In genomic region chr1:15949453-15950245, GRCh38 we compare ENCODE assay signal across 1 cellular context.
TF ChIP-seq lines count a peak whose summit lies in the region.

No MANE protein-coding gene starts in this region.

TF ChIP-seq in K562, 482 proteins besides CTCF, POLR2A, EP300 and RAD21 (continued from another document and continues in another):
- TF ChIP-seq TCF7L2 (IDR thresholded peaks at IDR 0.05; ENCODE audit: low read depth, low read length) (no peak), ERF (CRISPR knock-in tag; IDR thresholded peaks at IDR 0.05) (peak; percentile 96), TCF3 (CRISPR knock-in tag; IDR thresholded peaks at IDR 0.05) (peak; percentile 29; the same call in 1 of the 2 replicates), HDGF (IDR thresholded peaks at IDR 0.05) (0 out of 2 replicates have a peak, but pooled peaks have one; percentile 32), ELK1 (CRISPR knock-in tag; IDR thresholded peaks at IDR 0.05) (no peak), KLF1 (tag; IDR thresholded peaks at IDR 0.05) (0 out of 2 replicates have a peak, but pooled peaks have one; percentile 33), SNIP1 (IDR thresholded peaks at IDR 0.05; ENCODE audit: low read depth) (no peak), GTF2B (IDR thresholded peaks at IDR 0.05; ENCODE audit: extremely low read depth, insufficient read length) (no peak), ZNF57 (CRISPR knock-in tag; IDR thresholded peaks at IDR 0.05) (no peak), POU5F1 (IDR thresholded peaks at IDR 0.05; ENCODE audit: borderline replicate concordance, low read depth, low read length, partially characterized antibody) (no peak), HDAC6 (IDR thresholded peaks at IDR 0.05; ENCODE audit: low read depth, low read length) (no peak), ASH1L (IDR thresholded peaks at IDR 0.05; ENCODE audit: borderline replicate concordance, low read depth, partially characterized antibody) (no peak), HDAC8 (tag; IDR thresholded peaks at IDR 0.05) (no peak), MBD1 (CRISPR knock-in tag; IDR thresholded peaks at IDR 0.05) (no peak), ZNF143 (CRISPR knock-in tag; IDR thresholded peaks at IDR 0.05) (0 out of 2 replicates have a peak, but pooled peaks have one; percentile 20), KAT8 (IDR thresholded peaks at IDR 0.05; ENCODE audit: low read depth) (no peak), ZZZ3 (IDR thresholded peaks at IDR 0.05) (no peak), STAT5B (CRISPR knock-in tag; IDR thresholded peaks at IDR 0.05) (no peak), STAT5A (IDR thresholded peaks at IDR 0.05; ENCODE audit: borderline replicate concordance, low read length) (no peak), ZNF398 (CRISPR knock-in tag; IDR thresholded peaks at IDR 0.05) (no peak), ZNF668 (CRISPR knock-in tag; IDR thresholded peaks at IDR 0.05) (no peak), FOSL1 (tag; conservative IDR thresholded peaks at IDR 0.05) (peak; percentile 92), EP400 (IDR thresholded peaks at IDR 0.05) (peak; percentile 73), SUPT5H (IDR thresholded peaks at IDR 0.05) (no peak), CBFB (CRISPR knock-in tag; IDR thresholded peaks at IDR 0.05) (0 out of 2 replicates have a peak, but pooled peaks have one; percentile 62), MCM5 (IDR thresholded peaks at IDR 0.05; ENCODE audit: low read depth) (no peak), C11orf30 (IDR thresholded peaks at IDR 0.05; ENCODE audit: low read depth) (no peak), ZSCAN32 (CRISPR knock-in tag; IDR thresholded peaks at IDR 0.05) (no peak), MEF2D (tag; conservative IDR thresholded peaks at IDR 0.05; ENCODE audit: low read depth) (0 out of 2 replicates have a peak, but pooled peaks have one; percentile 24), FOXA3 (CRISPR knock-in tag; conservative IDR thresholded peaks at IDR 0.05 in 1 of 2, IDR thresholded peaks at IDR 0.05 in 1 of 2) (0 out of 4 replicates have a peak, but pooled peaks of 1 of the 2 experiments have one; percentile 55), HDAC1 (IDR thresholded peaks at IDR 0.05) (peak in 1 of 2 experiments; percentile 62; a peak in 1 of 4 replicates), GATAD2B (IDR thresholded peaks at IDR 0.05; ENCODE audit: borderline replicate concordance) (no peak), ZBTB9 (CRISPR knock-in tag; IDR thresholded peaks at IDR 0.05) (peak; percentile 29; the same call in 1 of the 2 replicates), MCM7 (IDR thresholded peaks at IDR 0.05) (no peak), ZFP30 (CRISPR knock-in tag; IDR thresholded peaks at IDR 0.05; ENCODE audit: borderline replicate concordance) (no peak), NCOA4 (IDR thresholded peaks at IDR 0.05; ENCODE audit: partially characterized antibody) (no peak), TEAD2 (tag; IDR thresholded peaks at IDR 0.05) (no peak), ZNF140 (CRISPR knock-in tag; IDR thresholded peaks at IDR 0.05) (no peak), ZBTB5 (IDR thresholded peaks at IDR 0.05) (no peak), ATF6 (CRISPR knock-in tag; IDR thresholded peaks at IDR 0.05) (no peak), ZNF23 (CRISPR knock-in tag; IDR thresholded peaks at IDR 0.05) (no peak), ZNF707 (CRISPR knock-in tag; conservative IDR thresholded peaks at IDR 0.05) (no peak), MECOM (CRISPR knock-in tag; IDR thresholded peaks at IDR 0.05) (no peak), CREB5 (CRISPR knock-in tag; IDR thresholded peaks at IDR 0.05) (no peak), ZNF766 (CRISPR knock-in tag; conservative IDR thresholded peaks at IDR 0.05) (0 out of 2 replicates have a peak, but pooled peaks have one; percentile 23), SFPQ (IDR thresholded peaks at IDR 0.05; ENCODE audit: low read depth, low read length) (no peak), ZNF830 (CRISPR knock-in tag; IDR thresholded peaks at IDR 0.05) (no peak; the same call in 1 of the 2 replicates), ZNF436 (CRISPR knock-in tag; IDR thresholded peaks at IDR 0.05) (no peak), TFAP4 (CRISPR knock-in tag; IDR thresholded peaks at IDR 0.05; ENCODE audit: borderline replicate concordance) (peak; percentile 97), BRD4 (IDR thresholded peaks at IDR 0.05) (peak; percentile 78; the same call in 1 of the 2 replicates), ZNF551 (CRISPR knock-in tag; IDR thresholded peaks at IDR 0.05) (no peak)
